In the genomic region with DNA sequence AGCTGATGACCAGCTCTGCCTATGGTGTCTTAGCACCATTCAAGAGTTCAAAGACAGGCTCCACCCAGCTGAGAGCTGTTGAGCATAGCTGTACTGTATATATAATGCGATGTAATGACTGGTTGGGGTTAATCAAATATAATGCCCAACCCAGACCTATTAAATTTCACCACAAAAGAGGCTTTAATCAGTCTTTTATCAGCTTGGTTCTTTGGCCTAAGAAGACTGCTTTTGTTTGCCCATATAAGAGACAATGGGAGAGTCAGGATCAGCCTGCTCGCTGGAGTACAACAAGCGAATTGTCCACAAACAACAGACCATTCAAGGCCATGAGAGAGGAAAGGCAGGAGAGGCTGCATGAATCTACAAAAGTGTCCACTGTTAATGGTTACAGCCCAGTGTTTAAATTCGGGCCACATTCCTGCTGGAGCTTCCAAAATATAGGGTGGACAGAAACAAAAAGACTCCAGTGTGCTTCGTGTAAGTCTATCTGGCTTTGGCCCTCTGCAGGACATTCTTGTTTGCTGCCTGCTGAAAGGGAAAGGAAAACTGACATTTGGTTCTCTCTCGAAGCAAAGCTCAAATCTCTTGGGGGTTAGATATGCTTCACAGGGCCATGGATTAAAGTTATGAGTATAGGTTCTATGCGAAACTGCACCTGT, we compare ENCODE assay signal across 1 cellular context.
TF ChIP-seq lines count a peak whose summit lies in the region.

No MANE protein-coding gene starts in this region.

TF ChIP-seq in HepG2, 621 proteins besides CTCF, POLR2A, EP300 and RAD21 (continued from another document and continues in another):
- TF ChIP-seq, protein P1, sequence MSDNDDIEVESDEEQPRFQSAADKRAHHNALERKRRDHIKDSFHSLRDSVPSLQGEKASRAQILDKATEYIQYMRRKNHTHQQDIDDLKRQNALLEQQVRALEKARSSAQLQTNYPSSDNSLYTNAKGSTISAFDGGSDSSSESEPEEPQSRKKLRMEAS (IDR thresholded peaks at IDR 0.05): peak; percentile 77; the same call in 1 of the 2 replicates
- TF ChIP-seq, protein P2, sequence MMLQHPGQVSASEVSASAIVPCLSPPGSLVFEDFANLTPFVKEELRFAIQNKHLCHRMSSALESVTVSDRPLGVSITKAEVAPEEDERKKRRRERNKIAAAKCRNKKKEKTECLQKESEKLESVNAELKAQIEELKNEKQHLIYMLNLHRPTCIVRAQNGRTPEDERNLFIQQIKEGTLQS (CRISPR knock-in tag; IDR thresholded peaks at IDR 0.05): no peak
- TF ChIP-seq FOXA1 (IDR thresholded peaks at IDR 0.05) (no peak), FOXA1 (CRISPR knock-in tag; IDR thresholded peaks at IDR 0.05) (peak; percentile 87), SIX4 (CRISPR knock-in tag; IDR thresholded peaks at IDR 0.05) (0 out of 2 replicates have a peak, but pooled peaks have one; percentile 18), ZFP62 (CRISPR knock-in tag; IDR thresholded peaks at IDR 0.05) (no peak), HNRNPH1 (optimal IDR thresholded peaks at IDR 0.05; ENCODE audit: low read depth, low read length) (no peak), POLR2G (IDR thresholded peaks at IDR 0.05; ENCODE audit: low read depth, low read length) (peak; percentile 64; the same call in 1 of the 2 replicates), TAF1 (CRISPR knock-in tag; IDR thresholded peaks at IDR 0.05) (0 out of 2 replicates have a peak, but pooled peaks have one; percentile 19), ZNF331 (CRISPR knock-in tag; IDR thresholded peaks at IDR 0.05) (peak; percentile 82), SMAD3 (CRISPR knock-in tag; IDR thresholded peaks at IDR 0.05) (peak; percentile 66; the same call in 1 of the 2 replicates), CCAR2 (optimal IDR thresholded peaks at IDR 0.05; ENCODE audit: low read depth, low read length) (peak; percentile 40), ZNF543 (CRISPR knock-in tag; IDR thresholded peaks at IDR 0.05) (0 out of 2 replicates have a peak, but pooled peaks have one; percentile 52), SP4 (CRISPR knock-in tag; IDR thresholded peaks at IDR 0.05) (0 out of 2 replicates have a peak, but pooled peaks have one; percentile 40), ZSCAN25 (CRISPR knock-in tag; IDR thresholded peaks at IDR 0.05) (peak; percentile 64), SATB2 (CRISPR knock-in tag; IDR thresholded peaks at IDR 0.05) (0 out of 2 replicates have a peak, but pooled peaks have one; percentile 25), NR2C2 (CRISPR knock-in tag; IDR thresholded peaks at IDR 0.05; ENCODE audit: borderline replicate concordance) (no peak), RBFOX2 (IDR thresholded peaks at IDR 0.05; ENCODE audit: low read depth, low read length) (0 out of 2 replicates have a peak, but pooled peaks have one; percentile 13), BRD4 (CRISPR knock-in tag; IDR thresholded peaks at IDR 0.05) (no peak), ZSCAN21 (CRISPR knock-in tag; IDR thresholded peaks at IDR 0.05; ENCODE audit: borderline replicate concordance) (peak; percentile 43; the same call in 1 of the 2 replicates), PPARG (CRISPR knock-in tag; conservative IDR thresholded peaks at IDR 0.05) (0 out of 2 replicates have a peak, but pooled peaks have one; percentile 16), MAF1 (CRISPR knock-in tag; IDR thresholded peaks at IDR 0.05; ENCODE audit: borderline replicate concordance) (no peak), SOX13 (IDR thresholded peaks at IDR 0.05) (peak; percentile 97), SOX13 (CRISPR knock-in tag; conservative IDR thresholded peaks at IDR 0.05 in 1 of 2, IDR thresholded peaks at IDR 0.05 in 1 of 2) (peak in 1 of 2 experiments; percentile 100; a peak in 2 of 4 replicates), KDM1A (CRISPR knock-in tag; IDR thresholded peaks at IDR 0.05) (0 out of 2 replicates have a peak, but pooled peaks have one; percentile 63), CREB1 (IDR thresholded peaks at IDR 0.05) (no peak), CREB1 (CRISPR knock-in tag; IDR thresholded peaks at IDR 0.05) (0 out of 2 replicates have a peak, but pooled peaks have one; percentile 50), ZNF44 (CRISPR knock-in tag; IDR thresholded peaks at IDR 0.05) (peak; percentile 53; the same call in 1 of the 2 replicates), ZNF615 (CRISPR knock-in tag; IDR thresholded peaks at IDR 0.05; ENCODE audit: borderline replicate concordance) (peak; percentile 89; the same call in 1 of the 2 replicates), NCOR1 (IDR thresholded peaks at IDR 0.05; ENCODE audit: borderline replicate concordance, low read length) (peak; percentile 33; the same call in 1 of the 2 replicates), RXRB (CRISPR knock-in tag; IDR thresholded peaks at IDR 0.05; ENCODE audit: borderline replicate concordance) (peak; percentile 72), RFX1 (IDR thresholded peaks at IDR 0.05) (no peak), ZNF33B (CRISPR knock-in tag; IDR thresholded peaks at IDR 0.05) (0 out of 2 replicates have a peak, but pooled peaks have one; percentile 53)
- TF ChIP-seq, protein P3, sequence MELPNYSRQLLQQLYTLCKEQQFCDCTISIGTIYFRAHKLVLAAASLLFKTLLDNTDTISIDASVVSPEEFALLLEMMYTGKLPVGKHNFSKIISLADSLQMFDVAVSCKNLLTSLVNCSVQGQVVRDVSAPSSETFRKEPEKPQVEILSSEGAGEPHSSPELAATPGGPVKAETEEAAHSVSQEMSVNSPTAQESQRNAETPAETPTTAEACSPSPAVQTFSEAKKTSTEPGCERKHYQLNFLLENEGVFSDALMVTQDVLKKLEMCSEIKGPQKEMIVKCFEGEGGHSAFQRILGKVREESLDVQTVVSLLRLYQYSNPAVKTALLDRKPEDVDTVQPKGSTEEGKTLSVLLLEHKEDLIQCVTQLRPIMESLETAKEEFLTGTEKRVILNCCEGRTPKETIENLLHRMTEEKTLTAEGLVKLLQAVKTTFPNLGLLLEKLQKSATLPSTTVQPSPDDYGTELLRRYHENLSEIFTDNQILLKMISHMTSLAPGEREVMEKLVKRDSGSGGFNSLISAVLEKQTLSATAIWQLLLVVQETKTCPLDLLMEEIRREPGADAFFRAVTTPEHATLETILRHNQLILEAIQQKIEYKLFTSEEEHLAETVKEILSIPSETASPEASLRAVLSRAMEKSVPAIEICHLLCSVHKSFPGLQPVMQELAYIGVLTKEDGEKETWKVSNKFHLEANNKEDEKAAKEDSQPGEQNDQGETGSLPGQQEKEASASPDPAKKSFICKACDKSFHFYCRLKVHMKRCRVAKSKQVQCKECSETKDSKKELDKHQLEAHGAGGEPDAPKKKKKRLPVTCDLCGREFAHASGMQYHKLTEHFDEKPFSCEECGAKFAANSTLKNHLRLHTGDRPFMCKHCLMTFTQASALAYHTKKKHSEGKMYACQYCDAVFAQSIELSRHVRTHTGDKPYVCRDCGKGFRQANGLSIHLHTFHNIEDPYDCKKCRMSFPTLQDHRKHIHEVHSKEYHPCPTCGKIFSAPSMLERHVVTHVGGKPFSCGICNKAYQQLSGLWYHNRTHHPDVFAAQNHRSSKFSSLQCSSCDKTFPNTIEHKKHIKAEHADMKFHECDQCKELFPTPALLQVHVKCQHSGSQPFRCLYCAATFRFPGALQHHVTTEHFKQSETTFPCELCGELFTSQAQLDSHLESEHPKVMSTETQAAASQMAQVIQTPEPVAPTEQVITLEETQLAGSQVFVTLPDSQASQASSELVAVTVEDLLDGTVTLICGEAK (IDR thresholded peaks at IDR 0.05): no peak
- TF ChIP-seq, protein P3 (CRISPR knock-in tag; IDR thresholded peaks at IDR 0.05): peak; percentile 50; the same call in 1 of the 2 replicates
- TF ChIP-seq, protein P4, sequence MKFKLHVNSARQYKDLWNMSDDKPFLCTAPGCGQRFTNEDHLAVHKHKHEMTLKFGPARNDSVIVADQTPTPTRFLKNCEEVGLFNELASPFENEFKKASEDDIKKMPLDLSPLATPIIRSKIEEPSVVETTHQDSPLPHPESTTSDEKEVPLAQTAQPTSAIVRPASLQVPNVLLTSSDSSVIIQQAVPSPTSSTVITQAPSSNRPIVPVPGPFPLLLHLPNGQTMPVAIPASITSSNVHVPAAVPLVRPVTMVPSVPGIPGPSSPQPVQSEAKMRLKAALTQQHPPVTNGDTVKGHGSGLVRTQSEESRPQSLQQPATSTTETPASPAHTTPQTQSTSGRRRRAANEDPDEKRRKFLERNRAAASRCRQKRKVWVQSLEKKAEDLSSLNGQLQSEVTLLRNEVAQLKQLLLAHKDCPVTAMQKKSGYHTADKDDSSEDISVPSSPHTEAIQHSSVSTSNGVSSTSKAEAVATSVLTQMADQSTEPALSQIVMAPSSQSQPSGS (CRISPR knock-in tag; IDR thresholded peaks at IDR 0.05): 0 out of 2 replicates have a peak, but pooled peaks have one; percentile 16
- TF ChIP-seq, protein P5, sequence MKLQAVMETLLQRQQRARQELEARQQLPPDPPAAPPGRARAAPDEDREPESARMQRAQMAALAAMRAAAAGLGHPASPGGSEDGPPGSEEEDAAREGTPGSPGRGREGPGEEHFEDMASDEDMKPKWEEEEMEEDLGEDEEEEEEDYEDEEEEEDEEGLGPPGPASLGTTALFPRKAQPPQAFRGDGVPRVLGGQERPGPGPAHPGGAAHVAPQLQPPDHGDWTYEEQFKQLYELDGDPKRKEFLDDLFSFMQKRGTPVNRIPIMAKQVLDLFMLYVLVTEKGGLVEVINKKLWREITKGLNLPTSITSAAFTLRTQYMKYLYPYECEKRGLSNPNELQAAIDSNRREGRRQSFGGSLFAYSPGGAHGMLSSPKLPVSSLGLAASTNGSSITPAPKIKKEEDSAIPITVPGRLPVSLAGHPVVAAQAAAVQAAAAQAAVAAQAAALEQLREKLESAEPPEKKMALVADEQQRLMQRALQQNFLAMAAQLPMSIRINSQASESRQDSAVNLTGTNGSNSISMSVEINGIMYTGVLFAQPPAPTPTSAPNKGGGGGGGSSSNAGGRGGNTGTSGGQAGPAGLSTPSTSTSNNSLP (IDR thresholded peaks at IDR 0.05; ENCODE audit: low read depth, low read length): peak; percentile 72
- TF ChIP-seq, protein P6, sequence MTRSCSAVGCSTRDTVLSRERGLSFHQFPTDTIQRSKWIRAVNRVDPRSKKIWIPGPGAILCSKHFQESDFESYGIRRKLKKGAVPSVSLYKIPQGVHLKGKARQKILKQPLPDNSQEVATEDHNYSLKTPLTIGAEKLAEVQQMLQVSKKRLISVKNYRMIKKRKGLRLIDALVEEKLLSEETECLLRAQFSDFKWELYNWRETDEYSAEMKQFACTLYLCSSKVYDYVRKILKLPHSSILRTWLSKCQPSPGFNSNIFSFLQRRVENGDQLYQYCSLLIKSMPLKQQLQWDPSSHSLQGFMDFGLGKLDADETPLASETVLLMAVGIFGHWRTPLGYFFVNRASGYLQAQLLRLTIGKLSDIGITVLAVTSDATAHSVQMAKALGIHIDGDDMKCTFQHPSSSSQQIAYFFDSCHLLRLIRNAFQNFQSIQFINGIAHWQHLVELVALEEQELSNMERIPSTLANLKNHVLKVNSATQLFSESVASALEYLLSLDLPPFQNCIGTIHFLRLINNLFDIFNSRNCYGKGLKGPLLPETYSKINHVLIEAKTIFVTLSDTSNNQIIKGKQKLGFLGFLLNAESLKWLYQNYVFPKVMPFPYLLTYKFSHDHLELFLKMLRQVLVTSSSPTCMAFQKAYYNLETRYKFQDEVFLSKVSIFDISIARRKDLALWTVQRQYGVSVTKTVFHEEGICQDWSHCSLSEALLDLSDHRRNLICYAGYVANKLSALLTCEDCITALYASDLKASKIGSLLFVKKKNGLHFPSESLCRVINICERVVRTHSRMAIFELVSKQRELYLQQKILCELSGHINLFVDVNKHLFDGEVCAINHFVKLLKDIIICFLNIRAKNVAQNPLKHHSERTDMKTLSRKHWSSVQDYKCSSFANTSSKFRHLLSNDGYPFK (CRISPR knock-in tag; IDR thresholded peaks at IDR 0.05; ENCODE audit: borderline replicate concordance): no peak
- TF ChIP-seq, protein P7, sequence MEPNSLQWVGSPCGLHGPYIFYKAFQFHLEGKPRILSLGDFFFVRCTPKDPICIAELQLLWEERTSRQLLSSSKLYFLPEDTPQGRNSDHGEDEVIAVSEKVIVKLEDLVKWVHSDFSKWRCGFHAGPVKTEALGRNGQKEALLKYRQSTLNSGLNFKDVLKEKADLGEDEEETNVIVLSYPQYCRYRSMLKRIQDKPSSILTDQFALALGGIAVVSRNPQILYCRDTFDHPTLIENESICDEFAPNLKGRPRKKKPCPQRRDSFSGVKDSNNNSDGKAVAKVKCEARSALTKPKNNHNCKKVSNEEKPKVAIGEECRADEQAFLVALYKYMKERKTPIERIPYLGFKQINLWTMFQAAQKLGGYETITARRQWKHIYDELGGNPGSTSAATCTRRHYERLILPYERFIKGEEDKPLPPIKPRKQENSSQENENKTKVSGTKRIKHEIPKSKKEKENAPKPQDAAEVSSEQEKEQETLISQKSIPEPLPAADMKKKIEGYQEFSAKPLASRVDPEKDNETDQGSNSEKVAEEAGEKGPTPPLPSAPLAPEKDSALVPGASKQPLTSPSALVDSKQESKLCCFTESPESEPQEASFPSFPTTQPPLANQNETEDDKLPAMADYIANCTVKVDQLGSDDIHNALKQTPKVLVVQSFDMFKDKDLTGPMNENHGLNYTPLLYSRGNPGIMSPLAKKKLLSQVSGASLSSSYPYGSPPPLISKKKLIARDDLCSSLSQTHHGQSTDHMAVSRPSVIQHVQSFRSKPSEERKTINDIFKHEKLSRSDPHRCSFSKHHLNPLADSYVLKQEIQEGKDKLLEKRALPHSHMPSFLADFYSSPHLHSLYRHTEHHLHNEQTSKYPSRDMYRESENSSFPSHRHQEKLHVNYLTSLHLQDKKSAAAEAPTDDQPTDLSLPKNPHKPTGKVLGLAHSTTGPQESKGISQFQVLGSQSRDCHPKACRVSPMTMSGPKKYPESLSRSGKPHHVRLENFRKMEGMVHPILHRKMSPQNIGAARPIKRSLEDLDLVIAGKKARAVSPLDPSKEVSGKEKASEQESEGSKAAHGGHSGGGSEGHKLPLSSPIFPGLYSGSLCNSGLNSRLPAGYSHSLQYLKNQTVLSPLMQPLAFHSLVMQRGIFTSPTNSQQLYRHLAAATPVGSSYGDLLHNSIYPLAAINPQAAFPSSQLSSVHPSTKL (CRISPR knock-in tag; IDR thresholded peaks at IDR 0.05): peak; percentile 87; the same call in 1 of the 2 replicates
